ENCODE assay signal across 21 cellular contexts in the genomic region with DNA sequence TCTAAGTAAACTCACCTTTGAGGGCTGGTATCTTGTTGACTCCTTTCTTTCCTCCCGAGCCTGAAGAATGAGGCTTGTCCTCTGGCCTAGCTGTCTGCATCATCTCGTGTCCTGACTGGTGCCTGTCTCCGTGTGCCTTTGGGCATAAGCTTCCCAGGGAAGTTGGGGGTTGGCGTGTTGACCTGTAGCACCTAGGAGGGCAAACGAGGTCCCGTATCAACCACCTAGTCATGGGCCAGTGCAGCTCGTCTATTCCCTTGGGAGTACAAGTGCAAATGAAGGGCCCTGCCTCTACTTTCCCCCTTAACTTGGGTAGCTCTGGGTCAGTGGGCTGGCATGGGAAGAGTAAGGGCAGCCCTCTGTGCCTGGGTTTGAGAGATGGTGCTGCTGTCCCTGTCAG. TPM values are rescaled to one million over a fixed set of nuclear protein-coding genes. Genes with fewer than 3 reads are reported as not detected.
A peak's percentile ranks its signal among the peaks of the same experiment; 100 is the strongest.
DNase-seq lines count a peak whose midpoint lies in the region; ATAC-seq and TF ChIP-seq lines count a peak whose summit lies in the region.
"Had no signal": no experiment of that assay in that cellular context is flagged by ENCODE, and none has a peak within 500 bp of the region (broad histone marks: within the 10 kb centered on the region; RNA-seq: fewer than 3 reads in every experiment).

No MANE protein-coding gene starts in this region.

- H3K9me3 ChIP-seq in adrenal gland (replicated peaks in 1 of 3): no peaks in the 10 kb centered on the region
- no peaks in the 10 kb centered on the region for H3K9me3 ChIP-seq in spleen

- H3K27ac ChIP-seq in adrenal gland: peak overlapping the region in 3 of 5 donors; percentile 26 to 65 (median 54)
- peak overlapping the region in 6 of 8 donors; percentile 29 to 84 (median 75) for H3K27ac ChIP-seq in spleen
- H3K27ac ChIP-seq: neural progenitor cell, SK-N-MC had no signal

- H3K36me3 ChIP-seq in adrenal gland (replicated peaks in 1 of 2) (peaks cover 0 to 16% of the 10 kb centered on the region in 2 donors), spleen (peaks cover 0 to 85% (median 9%) of the 10 kb centered on the region in 6 donors)
- H3K36me3 ChIP-seq: neural progenitor cell had no signal

- peaks cover 2 to 15% of the 10 kb centered on the region in 2 donors for H3K36me3 Mint-ChIP-seq in activated T-cell treated with anti-CD3 and anti-CD28 coated beads, Interleukin-2, amount 50 U/mL, for 72 hours (ENCODE audit: insufficient read depth in 2 of 2)
- H3K36me3 Mint-ChIP-seq in IgD-negative memory B cell: peaks cover 2% of the 10 kb centered on the region
- H3K36me3 Mint-ChIP-seq: neural progenitor cell had no signal

- H3K27me3 ChIP-seq in adrenal gland (no peaks in the 10 kb centered on the region), spleen (replicated peaks in 1 of 7) (no peaks in the 10 kb centered on the region)
- H3K27me3 ChIP-seq: dorsolateral prefrontal cortex, neural progenitor cell had no signal

- TF ChIP-seq CTCF in adrenal gland (IDR thresholded peaks at IDR 0.05) (no peak), spleen (IDR thresholded peaks at IDR 0.05 in 8 of 11, conservative IDR thresholded peaks at IDR 0.05 in 3 of 11) (no peak)

- H3K4me3 ChIP-seq in adrenal gland (no peak overlapping the region), spleen (no peak overlapping the region)
- H3K4me3 ChIP-seq: dorsolateral prefrontal cortex, lung, neural progenitor cell, SK-N-MC had no signal

- peaks cover 20 to 37% of the 10 kb centered on the region in 2 donors for H3K4me1 ChIP-seq in adrenal gland (replicated peaks in 1 of 2)
- H3K4me1 ChIP-seq in spleen: peaks cover 43 to 100% (median 81%) of the 10 kb centered on the region in 6 donors
- H3K4me1 ChIP-seq: neural progenitor cell had no signal

- intact Hi-C loops in adrenal gland (cut with DNase I) (loop anchor here (5.0 to 10.0 kb wide), 3 partner anchors 177 to 295 kb away; a partner anchor contains a TSS), spleen (cut with DNase I; ENCODE audit: low total_unique reads) (loop anchor here (5.0 to 10.0 kb wide), 2 partner anchors 177 to 295 kb away; a partner anchor contains a TSS)

- no peak for ATAC-seq in activated T-cell treated with anti-CD3 and anti-CD28 coated beads, Interleukin-2, amount 50 U/mL, for 72 hours (replicated peaks in 1 of 2)
- ATAC-seq: esophagus mucosa; stimulated activated naive CD8-positive, alpha-beta T cell treated with anti-CD3 and anti-CD28 coated beads, Interleukin-15, amount 100 ng/mL, for 72 hours had no signal

- DNase-seq in activated T-cell treated with anti-CD3 and anti-CD28 coated beads, Interleukin-2, amount 50 U/mL, for 72 hours: no peak
- DNase-seq in activated T-cell treated with anti-CD3 and anti-CD28 coated beads for 4 hours: no peak
- no peak for DNase-seq in adrenal gland
- peak; percentile 40 for DNase-seq in spleen
- no peak for DNase-seq in globus pallidus (ENCODE audit: low spot score)
- DNase-seq in midbrain (lab: John Stamatoyannopoulos, UW): no peak
- DNase-seq in NCI-H748 (lab: John Stamatoyannopoulos, UW; ENCODE audit: unreplicated experiment): no peak
- DNase-seq: ACHN; activated gamma-delta T cell; dorsolateral prefrontal cortex; EL; HFFc6; NCI-H1436; NCI-H774; stimulated activated naive CD8-positive, alpha-beta T cell treated with anti-CD3 and anti-CD28 coated beads, Interleukin-15, amount 100 ng/mL, for 72 hours had no signal

- H3K27me3 Mint-ChIP-seq in activated T-cell treated with anti-CD3 and anti-CD28 coated beads, Interleukin-2, amount 50 U/mL, for 72 hours (ENCODE audit: low read depth): no peaks in the 10 kb centered on the region
- no peaks in the 10 kb centered on the region for H3K27me3 Mint-ChIP-seq in IgD-negative memory B cell
- H3K27me3 Mint-ChIP-seq: stimulated activated naive CD8-positive, alpha-beta T cell treated with anti-CD3 and anti-CD28 coated beads, Interleukin-15, amount 100 ng/mL, for 72 hours had no signal

- H3K4me1 Mint-ChIP-seq in activated T-cell treated with anti-CD3 and anti-CD28 coated beads, Interleukin-2, amount 50 U/mL, for 72 hours (ENCODE audit: low read depth): peaks cover 79% of the 10 kb centered on the region
- peaks cover 30 to 60% (median 48%) of the 10 kb centered on the region in 3 donors for H3K4me1 Mint-ChIP-seq in IgD-negative memory B cell

- H3K27ac Mint-ChIP-seq in activated T-cell treated with anti-CD3 and anti-CD28 coated beads, Interleukin-2, amount 50 U/mL, for 72 hours: peak overlapping the region; percentile 47
- H3K27ac Mint-ChIP-seq in IgD-negative memory B cell: peak overlapping the region in 2 of 3 donors; percentile 68 to 89
- H3K27ac Mint-ChIP-seq: HFFc6, neural progenitor cell had no signal

- 81 to 84% (median 81%) methylated on average over 6 to 7 of the region's 7 CpGs for WGBS in adrenal gland, 4 donors
- WGBS in spleen, 5 donors: 68 to 86% (median 81%) methylated on average over 7 of the region's 7 CpGs

- H3K4me3 Mint-ChIP-seq in activated T-cell treated with anti-CD3 and anti-CD28 coated beads, Interleukin-2, amount 50 U/mL, for 72 hours: no peak overlapping the region
- peak overlapping the region in 3 of 4 donors; percentile 10 to 65 (median 19) for H3K4me3 Mint-ChIP-seq in IgD-negative memory B cell
- H3K4me3 Mint-ChIP-seq: HFFc6; neural progenitor cell; stimulated activated naive CD8-positive, alpha-beta T cell treated with anti-CD3 and anti-CD28 coated beads, Interleukin-15, amount 100 ng/mL, for 72 hours had no signal

- H3K9me3 Mint-ChIP-seq in activated T-cell treated with anti-CD3 and anti-CD28 coated beads, Interleukin-2, amount 50 U/mL, for 72 hours: no peaks in the 10 kb centered on the region
- no peaks in the 10 kb centered on the region for H3K9me3 Mint-ChIP-seq in IgD-negative memory B cell
- H3K9me3 Mint-ChIP-seq: HFFc6; neural progenitor cell; stimulated activated naive CD8-positive, alpha-beta T cell treated with anti-CD3 and anti-CD28 coated beads, Interleukin-15, amount 100 ng/mL, for 72 hours had no signal

- TF ChIP-seq POLR2A in adrenal gland (IDR thresholded peaks at IDR 0.05): no peak
- TF ChIP-seq POLR2A in spleen (IDR thresholded peaks at IDR 0.05): no peak

RNA-seq across cellular contexts. Expression of a gene that starts 8.7 kb away (rescaled TPM):
- 10 to 100 TPM; 37.8 to 48.0 TPM for total RNA-seq in activated T-cell treated with anti-CD3 and anti-CD28 coated beads, Interleukin-2, amount 50 U/mL, for 72 hours
- polyA plus RNA-seq in IgD-negative memory B cell (100 TPM), adrenal gland (100 to 1,000 TPM; 121 to 174 (median 126) TPM), spleen (10 to 100 TPM; 49.9 to 73.1 (median 57.9) TPM)
- total RNA-seq in adrenal gland (100 to 1,000 TPM in 6 of 8 donors, 10 to 100 TPM in 2; 64.7 to 207 (median 138) TPM), spleen (10 to 100 TPM; 29.8 to 66.3 (median 46.0) TPM)

RNA-seq across cellular contexts. Expression of a gene that starts 27.1 kb away (rescaled TPM):
- total RNA-seq in activated T-cell treated with anti-CD3 and anti-CD28 coated beads, Interleukin-2, amount 50 U/mL, for 72 hours: 1 to 10 TPM in 1 of 2 donors, under 1 TPM in 1; 0.48 to 2.0 TPM
- polyA plus RNA-seq in IgD-negative memory B cell (not detected), adrenal gland (under 1 TPM in 2 of 3 donors, not detected in 1; 0.34 to 0.48 TPM), spleen (1 to 10 TPM in 1 of 3 donors, under 1 TPM in 2; 0.17 to 1.1 (median 0.61) TPM)
- total RNA-seq in adrenal gland (under 1 TPM in 6 of 8 donors, not detected in 2; 0.04 to 0.26 (median 0.16) TPM), spleen (1 to 10 TPM; 1.1 to 2.7 (median 1.8) TPM)
- total RNA-seq: M059J had no signal

Comparison
In these comparisons a context has a peak if more than half of its experiments do, and no peak if none do; other contexts are left out.
1. H3K4me3 Mint-ChIP-seq: peak in IgD-negative memory B cell (3 of 4); none in activated T-cell treated with anti-CD3 and anti-CD28 coated beads, Interleukin-2, amount 50 U/mL, for 72 hours (0 of 2).